ENCODE assay signal across 23 cellular contexts in genomic region chr13:41742917-41743552, GRCh38.
"Had no signal": no experiment of that assay in that cellular context is flagged by ENCODE, and none has a peak within 500 bp of the region (broad histone marks: within the 10 kb centered on the region; RNA-seq: fewer than 3 reads in every experiment).

No MANE protein-coding gene starts in this region.

- H3K4me3 Mint-ChIP-seq: activated CD8-positive, alpha-beta T cell treated with anti-CD3 and anti-CD28 coated beads, Interleukin-2, amount 10 ng/mL, durations not matched to agents 7 days and 5 days; activated naive CD4-positive, alpha-beta T cell treated with anti-CD3 and anti-CD28 coated beads, Interleukin-2, amount 50 U/mL, for 24 hours; brain; central memory CD8-positive, alpha-beta T cell; nephron; stimulated activated naive CD8-positive, alpha-beta T cell treated with anti-CD3 and anti-CD28 coated beads, Interleukin-15, Interleukin-2, amounts not matched to agents 100 ng/mL and 50 ng/mL, for 24 hours had no signal

- H3K36me3 ChIP-seq: esophagus muscularis mucosa, left lung, neutrophil, ovary, thyroid gland, WERI-Rb-1 had no signal

- H3K27me3 Mint-ChIP-seq: activated naive CD4-positive, alpha-beta T cell treated with anti-CD3 and anti-CD28 coated beads, Interleukin-2, amount 50 U/mL, for 24 hours; brain; central memory CD8-positive, alpha-beta T cell; stimulated activated naive CD8-positive, alpha-beta T cell treated with anti-CD3 and anti-CD28 coated beads, Interleukin-15, Interleukin-2, amounts not matched to agents 100 ng/mL and 50 ng/mL, for 24 hours had no signal

- DNase-seq: activated CD4-positive, alpha-beta T cell treated with anti-CD3 and anti-CD28 coated beads for 1 hour; activated CD4-positive, alpha-beta T cell treated with anti-CD3 and anti-CD28 coated beads, Interleukin-2, amount 50 U/mL, for 1 hour; activated CD8-positive, alpha-beta T cell treated with anti-CD3 and anti-CD28 coated beads, Interleukin-2, amount 10 ng/mL, durations not matched to agents 7 days and 5 days; activated gamma-delta T cell treated with Interleukin-2 at 50 U/mL for 16 hours; aorta; effector memory CD4-positive, alpha-beta T cell; left lung; ovary; psoas muscle; right lobe of liver; stimulated activated CD4-positive, alpha-beta T cell treated with anti-CD3 and anti-CD28 coated beads, Interleukin-1b, Interleukin-23, amount 100 ng/mL, for 48 hours; substantia nigra; T-helper 1 cell; thyroid gland; WERI-Rb-1 had no signal

- H3K27me3 ChIP-seq: esophagus muscularis mucosa, left lung, neutrophil, ovary, right lobe of liver, thyroid gland had no signal

- H3K27ac ChIP-seq: esophagus muscularis mucosa, left lung, neutrophil, ovary, psoas muscle, right lobe of liver, skin epidermis, thyroid gland, WERI-Rb-1 had no signal

- H3K9me3 Mint-ChIP-seq: activated naive CD4-positive, alpha-beta T cell treated with anti-CD3 and anti-CD28 coated beads, Interleukin-2, amount 50 U/mL, for 24 hours; central memory CD8-positive, alpha-beta T cell; stimulated activated naive CD8-positive, alpha-beta T cell treated with anti-CD3 and anti-CD28 coated beads, Interleukin-15, Interleukin-2, amounts not matched to agents 100 ng/mL and 50 ng/mL, for 24 hours had no signal

- H3K9me3 ChIP-seq: esophagus muscularis mucosa, neutrophil, ovary, psoas muscle, right lobe of liver, thyroid gland had no signal

- ATAC-seq: activated CD8-positive, alpha-beta T cell treated with anti-CD3 and anti-CD28 coated beads, Interleukin-2, amount 10 ng/mL, durations not matched to agents 7 days and 5 days; left lung; right lobe of liver had no signal

- H3K4me1 ChIP-seq: left lung, psoas muscle, right lobe of liver, thyroid gland had no signal

- H3K4me1 Mint-ChIP-seq: activated naive CD4-positive, alpha-beta T cell treated with anti-CD3 and anti-CD28 coated beads, Interleukin-2, amount 50 U/mL, for 24 hours; brain; central memory CD8-positive, alpha-beta T cell; nephron had no signal

- H3K4me3 ChIP-seq: esophagus muscularis mucosa, left lung, ovary, psoas muscle, right lobe of liver, skin epidermis, thyroid gland had no signal

- H3K27ac Mint-ChIP-seq: activated CD8-positive, alpha-beta T cell treated with anti-CD3 and anti-CD28 coated beads, Interleukin-2, amount 10 ng/mL, durations not matched to agents 7 days and 5 days; activated naive CD4-positive, alpha-beta T cell treated with anti-CD3 and anti-CD28 coated beads, Interleukin-2, amount 50 U/mL, for 24 hours; brain; nephron; stimulated activated naive CD8-positive, alpha-beta T cell treated with anti-CD3 and anti-CD28 coated beads, Interleukin-15, Interleukin-2, amounts not matched to agents 100 ng/mL and 50 ng/mL, for 24 hours had no signal
